12 cellular contexts compared by ENCODE assay signal in the genomic region with DNA sequence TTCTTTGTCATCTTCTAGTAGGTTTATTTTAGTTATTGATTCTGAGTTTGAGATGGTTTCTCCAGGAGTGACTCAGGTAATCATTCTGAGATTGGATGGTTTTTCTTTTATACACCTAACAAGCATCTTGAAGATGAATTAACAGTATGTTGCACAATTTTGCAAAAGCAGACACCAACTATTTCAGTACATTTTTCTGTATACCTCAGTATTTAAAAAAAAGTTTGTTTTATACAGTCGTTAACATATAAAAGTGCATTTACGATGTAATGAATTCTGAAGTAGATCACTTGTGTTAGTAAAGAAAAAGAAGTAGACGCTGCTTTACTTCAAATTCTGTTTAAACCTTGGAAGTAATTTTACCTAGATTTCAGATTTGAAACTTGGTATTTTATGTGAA. TPM values are rescaled to one million over a fixed set of nuclear protein-coding genes. Genes with fewer than 3 reads are reported as not detected.
DNase-seq lines count a peak whose midpoint lies in the region; ATAC-seq, FAIRE-seq and TF ChIP-seq lines count a peak whose summit lies in the region.
"Had no signal": no experiment of that assay in that cellular context is flagged by ENCODE, and none has a peak within 500 bp of the region (broad histone marks: within the 10 kb centered on the region; RNA-seq: fewer than 3 reads in every experiment).

No MANE protein-coding gene starts in this region.

- H3K4me1 Mint-ChIP-seq in activated T-cell treated with anti-CD3 and anti-CD28 coated beads, Interleukin-2, amount 50 U/mL, for 72 hours (ENCODE audit: low read depth), result peaks cover 26% of the 10 kb centered on the region
- peaks cover 28% of the 10 kb centered on the region for H3K4me1 Mint-ChIP-seq in activated naive CD8-positive, alpha-beta T cell (ENCODE audit: low read depth)
- H3K4me1 Mint-ChIP-seq in immature natural killer cell, result peaks cover 26 to 31% of the 10 kb centered on the region in 2 donors

- DNase-seq in activated T-cell treated with anti-CD3 and anti-CD28 coated beads, Interleukin-2, amount 50 U/mL, for 72 hours, result no peak
- DNase-seq in activated T-cell treated with anti-CD3 and anti-CD28 coated beads, Interleukin-2, amount 50 U/mL, for 1 hour, result no peak
- DNase-seq in keratinocyte (ENCODE audit: low read depth, low spot score) (no peak), tibial artery (no peak), SW 1271 (lab: John Stamatoyannopoulos, UW) (no peak), immature natural killer cell (no peak)
- DNase-seq: KG1, upper lobe of right lung had no signal

- peaks cover 44% of the 10 kb centered on the region for H3K4me1 ChIP-seq in keratinocyte (ENCODE audit: control insufficient read depth, extremely low read depth, insufficient read depth, low read length)
- H3K4me1 ChIP-seq in tibial artery, result peaks cover 0 to 65% (median 41%) of the 10 kb centered on the region in 4 donors

- H3K79me2 ChIP-seq in keratinocyte (ENCODE audit: control insufficient read depth, insufficient read depth, low read length), result peaks cover 76% of the 10 kb centered on the region

- TF ChIP-seq CTCF in keratinocyte (optimal IDR thresholded peaks at IDR 0.05 in 1 of 3, IDR thresholded peaks at IDR 0.05 in 1 of 3, conservative IDR thresholded peaks at IDR 0.05 in 1 of 3; ENCODE audit: extremely low read depth in 1 of 3, insufficient read depth in 2 of 3, low read length in 3 of 3), result no peak
- TF ChIP-seq CTCF in tibial artery (IDR thresholded peaks at IDR 0.05), result no peak

- H3K36me3 ChIP-seq in keratinocyte (ENCODE audit: control insufficient read depth in 2 of 2, extremely low read depth in 1 of 2, insufficient read depth in 2 of 2, low read length in 2 of 2) (no peaks in the 10 kb centered on the region), tibial artery (no peaks in the 10 kb centered on the region)
- H3K36me3 ChIP-seq: upper lobe of right lung had no signal

- dilution Hi-C loops in keratinocyte (cut with MboI; ENCODE audit: extremely low pct_ligation_motif_present, low sequenced_read_pairs), result no loop called here

- H3K4me3 Mint-ChIP-seq in activated T-cell treated with anti-CD3 and anti-CD28 coated beads, Interleukin-2, amount 50 U/mL, for 72 hours, result peak overlapping the region; percentile 90 to 97
- H3K4me3 Mint-ChIP-seq in activated naive CD8-positive, alpha-beta T cell, result peak overlapping the region; percentile 97
- no peak overlapping the region for H3K4me3 Mint-ChIP-seq in immature natural killer cell

- no peak overlapping the region for H3K4me3 ChIP-seq in keratinocyte (ENCODE audit: control insufficient read depth in 2 of 3, extremely low read depth in 1 of 3, insufficient read depth in 2 of 3, low read depth in 1 of 3, low read length in 3 of 3)
- peak overlapping the region; percentile 90 to 99 for H3K4me3 ChIP-seq in tibial artery

- H3K4me2 ChIP-seq in keratinocyte (ENCODE audit: control insufficient read depth, extremely low read depth, insufficient read depth, low read depth, low read length), result peak overlapping the region; percentile 61

- H4K20me1 ChIP-seq in keratinocyte (ENCODE audit: control insufficient read depth, extremely low read depth, insufficient read depth, low read length), result peaks cover 33% of the 10 kb centered on the region

- no peak overlapping the region for H3K27ac Mint-ChIP-seq in activated T-cell treated with anti-CD3 and anti-CD28 coated beads, Interleukin-2, amount 50 U/mL, for 72 hours
- peak overlapping the region; percentile 91 for H3K27ac Mint-ChIP-seq in activated naive CD8-positive, alpha-beta T cell
- H3K27ac Mint-ChIP-seq in immature natural killer cell, result no peak overlapping the region

- no peaks in the 10 kb centered on the region for H3K27me3 Mint-ChIP-seq in activated T-cell treated with anti-CD3 and anti-CD28 coated beads, Interleukin-2, amount 50 U/mL, for 72 hours (ENCODE audit: low read depth)
- no peaks in the 10 kb centered on the region for H3K27me3 Mint-ChIP-seq in activated naive CD8-positive, alpha-beta T cell
- peaks cover 6 to 14% (median 12%) of the 10 kb centered on the region in 3 donors for H3K27me3 Mint-ChIP-seq in immature natural killer cell (ENCODE audit: low read depth in 3 of 3)

- FAIRE-seq in keratinocyte (lab: Jason Lieb, UNC), result no peak

- H3K9me3 ChIP-seq in keratinocyte (ENCODE audit: control insufficient read depth, low read depth, low read length) (no peaks in the 10 kb centered on the region), tibial artery (no peaks in the 10 kb centered on the region)
- H3K9me3 ChIP-seq: upper lobe of right lung had no signal

- H3K9ac ChIP-seq in keratinocyte (ENCODE audit: control insufficient read depth, extremely low read depth, insufficient read depth, low read length), result no peak overlapping the region

- H3K27me3 ChIP-seq in keratinocyte (ENCODE audit: control insufficient read depth, extremely low read depth, insufficient read depth, low read length) (no peaks in the 10 kb centered on the region), tibial artery (no peaks in the 10 kb centered on the region)
- H3K27me3 ChIP-seq: upper lobe of right lung had no signal

- peaks cover 4% of the 10 kb centered on the region in 2 donors for H3K36me3 Mint-ChIP-seq in activated T-cell treated with anti-CD3 and anti-CD28 coated beads, Interleukin-2, amount 50 U/mL, for 72 hours (ENCODE audit: insufficient read depth in 2 of 2)
- H3K36me3 Mint-ChIP-seq in activated naive CD8-positive, alpha-beta T cell, result no peaks in the 10 kb centered on the region
- no peaks in the 10 kb centered on the region for H3K36me3 Mint-ChIP-seq in immature natural killer cell

- ATAC-seq in activated T-cell treated with anti-CD3 and anti-CD28 coated beads, Interleukin-2, amount 50 U/mL, for 72 hours (replicated peaks in 1 of 2), result no peak
- no peak for ATAC-seq in HG02970 (IDR thresholded peaks at IDR 0.05; ENCODE audit: low FRiP score, unreplicated experiment)
- ATAC-seq: upper lobe of right lung had no signal

- H3K27ac ChIP-seq in keratinocyte (ENCODE audit: control insufficient read depth, insufficient read depth, low read length) (no peak overlapping the region), tibial artery (peak overlapping the region; percentile 96 to 100)

- no peaks in the 10 kb centered on the region for H3K9me3 Mint-ChIP-seq in activated T-cell treated with anti-CD3 and anti-CD28 coated beads, Interleukin-2, amount 50 U/mL, for 72 hours
- no peaks in the 10 kb centered on the region for H3K9me3 Mint-ChIP-seq in activated naive CD8-positive, alpha-beta T cell (ENCODE audit: low read depth)
- H3K9me3 Mint-ChIP-seq in immature natural killer cell, result peaks cover 0 to 1% (median 0%) of the 10 kb centered on the region in 6 donors

- H2AFZ ChIP-seq in keratinocyte (ENCODE audit: control insufficient read depth, low read length), result no peak overlapping the region

- intact Hi-C loops in tibial artery (cut with DNase I; ENCODE audit: low total_unique reads), result loop anchor here (10.0 kb wide), 3 partner anchors 112 to 302 kb away; a partner anchor contains a TSS

- peaks cover 2% of the 10 kb centered on the region for H3K9me1 ChIP-seq in keratinocyte (ENCODE audit: control insufficient read depth, extremely low read depth, insufficient read depth, low read length)

RNA-seq across cellular contexts. Expression of a gene that starts 3.0 kb away (rescaled TPM):
- total RNA-seq in activated T-cell treated with anti-CD3 and anti-CD28 coated beads, Interleukin-2, amount 50 U/mL, for 72 hours, result 100 to 1,000 TPM; 197 to 209 TPM
- polyA plus RNA-seq in keratinocyte (174 to 350 TPM (median 267 TPM) in 3 replicates), immature natural killer cell (100 to 1,000 TPM; 187 to 252 (median 235) TPM)
- polyA plus RNA-seq in keratinocyte (2011; ENCODE audit: low read depth), result 170 TPM
- polyA plus RNA-seq in keratinocyte (2011; cell fraction: cytosol; rRNA removed), result 244 and 459 TPM in 2 replicates
- 146 and 198 TPM in 2 replicates for polyA plus RNA-seq in keratinocyte (2011; cell fraction: nucleus; rRNA removed)
- polyA plus RNA-seq in keratinocyte (2012; ENCODE audit: low replicate concordance), result 143 and 223 TPM in 2 replicates
- polyA minus RNA-seq in keratinocyte, result 18.6 to 194 TPM (median 79.0 TPM) in 3 replicates
- polyA minus RNA-seq in keratinocyte (2011; cell fraction: cytosol; rRNA and poly(A)+ RNA removed), result 163 TPM
- polyA minus RNA-seq in keratinocyte (2011; cell fraction: nucleus; rRNA and poly(A)+ RNA removed), result 37.4 and 91.5 TPM in 2 replicates

RNA-seq across cellular contexts. Expression of a gene that starts 31.0 kb away (rescaled TPM):
- total RNA-seq in activated T-cell treated with anti-CD3 and anti-CD28 coated beads, Interleukin-2, amount 50 U/mL, for 72 hours, result not detected
- polyA plus RNA-seq in keratinocyte (0.03 TPM in 1 of 3 replicates, not detected in the others), immature natural killer cell (not detected)
- polyA plus RNA-seq in keratinocyte (2011; ENCODE audit: low read depth), result not detected
- not detected in 2 replicates for polyA plus RNA-seq in keratinocyte (2011; cell fraction: cytosol; rRNA removed)
- polyA plus RNA-seq in keratinocyte (2011; cell fraction: nucleus; rRNA removed), result not detected in 2 replicates
- polyA plus RNA-seq in keratinocyte (2012; ENCODE audit: low replicate concordance), result 0.06 TPM in 1 of 2 replicates, not detected in the other
- polyA minus RNA-seq in keratinocyte, result 0.16 TPM in 1 of 3 replicates, not detected in the others
- not detected for polyA minus RNA-seq in keratinocyte (2011; cell fraction: cytosol; rRNA and poly(A)+ RNA removed)
- polyA minus RNA-seq in keratinocyte (2011; cell fraction: nucleus; rRNA and poly(A)+ RNA removed), result not detected in 2 replicates
- total RNA-seq: dermis blood vessel endothelial cell, SK-MEL-5 had no signal

Comparison
In these comparisons a context has a peak if more than half of its experiments do, and no peak if none do; other contexts are left out.
1. H3K4me3 Mint-ChIP-seq: peak in activated T-cell treated with anti-CD3 and anti-CD28 coated beads, Interleukin-2, amount 50 U/mL, for 72 hours (2 of 2) and activated naive CD8-positive, alpha-beta T cell (single experiment); none in immature natural killer cell (0 of 5).
2. H3K4me3 ChIP-seq: peak in tibial artery (2 of 2); none in keratinocyte (0 of 3).